13 cellular contexts compared by ENCODE assay signal in the genomic region with DNA sequence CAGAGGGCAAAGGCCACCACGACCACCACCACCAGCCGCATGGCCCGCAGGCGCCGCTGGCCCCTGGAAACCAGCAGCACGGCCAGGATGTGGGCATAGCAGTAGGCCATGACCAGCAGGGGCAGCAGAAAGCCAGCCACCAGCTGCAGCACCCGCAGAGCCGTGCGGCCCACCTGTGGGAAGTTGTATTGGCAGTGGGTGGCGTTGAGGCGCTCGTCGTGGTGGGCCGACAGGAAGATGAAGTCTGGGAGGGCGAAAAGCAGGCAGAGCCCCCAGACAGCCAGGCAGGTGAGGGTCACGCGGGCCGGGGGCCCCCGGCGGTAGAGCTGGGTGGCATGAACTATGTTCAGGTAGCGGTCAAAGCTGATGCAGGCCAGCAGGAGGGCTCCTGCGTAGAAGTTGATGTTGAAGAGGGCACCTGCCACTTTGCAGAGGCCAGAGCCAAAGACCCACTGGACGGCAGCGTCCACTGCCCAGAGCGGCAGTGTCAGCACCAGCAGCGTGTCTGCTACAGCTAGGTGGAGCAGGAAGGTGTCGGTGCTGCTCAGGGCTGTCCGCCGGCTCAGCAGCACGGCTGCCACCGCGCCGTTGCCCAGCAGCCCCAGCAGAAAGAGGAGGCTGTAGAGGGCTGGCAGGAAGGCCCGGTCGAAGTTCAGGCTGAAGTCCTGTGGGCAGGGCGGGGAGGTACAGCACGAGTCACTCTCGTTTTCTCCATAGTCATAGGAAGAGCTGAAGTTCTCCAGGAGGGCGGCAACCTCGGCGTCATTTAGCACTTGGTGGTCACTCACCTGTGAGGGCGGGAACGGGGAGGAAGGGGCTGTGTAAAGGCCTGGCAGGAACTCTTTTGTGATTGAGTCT. TPM values are rescaled to one million over a fixed set of nuclear protein-coding genes. Genes with fewer than 3 reads are reported as not detected.
DNase-seq lines count a peak whose midpoint lies in the region; ATAC-seq lines count a peak whose summit lies in the region.
"Had no signal": no experiment of that assay in that cellular context is flagged by ENCODE, and none has a peak within 500 bp of the region (broad histone marks: within the 10 kb centered on the region; RNA-seq: fewer than 3 reads in every experiment).

No MANE protein-coding gene starts in this region.

- H3K27ac Mint-ChIP-seq in activated T-cell treated with anti-CD3 and anti-CD28 coated beads, Interleukin-2, amount 50 U/mL, for 24 hours = peak overlapping the region; percentile 95

- H3K9me3 Mint-ChIP-seq in activated T-cell treated with anti-CD3 and anti-CD28 coated beads, Interleukin-2, amount 50 U/mL, for 24 hours = no peaks in the 10 kb centered on the region

- peaks cover 66% of the 10 kb centered on the region for H3K4me1 Mint-ChIP-seq in activated T-cell treated with anti-CD3 and anti-CD28 coated beads, Interleukin-2, amount 50 U/mL, for 24 hours (ENCODE audit: low read depth)

- DNase-seq in stimulated activated CD4-positive, alpha-beta T cell treated with anti-CD3 and anti-CD28 coated beads, Interleukin-15, amount 100 ng/mL, for 24 hours = peak; percentile 34
- DNase-seq in stimulated activated CD4-positive, alpha-beta T cell treated with anti-CD3 and anti-CD28 coated beads, Interleukin-2, amount 100 ng/mL, for 48 hours = no peak
- peak; percentile 55 for DNase-seq in activated T-cell treated with anti-CD3 and anti-CD28 coated beads, Interleukin-2, amount 50 U/mL, for 24 hours
- peak; percentile 70 for DNase-seq in left lobe of liver (ENCODE audit: low spot score)
- DNase-seq in OCI-M1 (lab: John Stamatoyannopoulos, UW) = no peak
- DNase-seq in NCI-H526 (lab: John Stamatoyannopoulos, UW) = no peak
- DNase-seq: AML-193, islet precursor cell, NCI-H2081 treated with DMSO at 0.1 percent for 48 hours, trophoblast cell had no signal

- H3K4me3 Mint-ChIP-seq in activated T-cell treated with anti-CD3 and anti-CD28 coated beads, Interleukin-2, amount 50 U/mL, for 24 hours = peak overlapping the region; percentile 86

- H3K27me3 Mint-ChIP-seq in activated T-cell treated with anti-CD3 and anti-CD28 coated beads, Interleukin-2, amount 50 U/mL, for 24 hours = peaks cover 26% of the 10 kb centered on the region

- ATAC-seq in left lobe of liver (peak; percentile 96), GM18861 (IDR thresholded peaks at IDR 0.05; ENCODE audit: unreplicated experiment) (no peak), HG03280 (IDR thresholded peaks at IDR 0.05; ENCODE audit: unreplicated experiment) (no peak)

- peaks cover 60% of the 10 kb centered on the region for H3K36me3 Mint-ChIP-seq in activated T-cell treated with anti-CD3 and anti-CD28 coated beads, Interleukin-2, amount 50 U/mL, for 24 hours (ENCODE audit: low read depth)

RNA-seq across cellular contexts. Expression of a gene that starts 1.4 kb away (rescaled TPM):
- total RNA-seq in left lobe of liver = 0.13 TPM
- total RNA-seq: fibroblast of lung had no signal

RNA-seq across cellular contexts. Expression of a gene that starts 38.7 kb away (rescaled TPM):
- total RNA-seq in left lobe of liver = 0.83 TPM

Comparison
In these comparisons a context has a peak if more than half of its experiments do, and no peak if none do; other contexts are left out.
1. DNase-seq: peak in stimulated activated CD4-positive, alpha-beta T cell treated with anti-CD3 and anti-CD28 coated beads, Interleukin-15, amount 100 ng/mL, for 24 hours (single experiment), activated T-cell treated with anti-CD3 and anti-CD28 coated beads, Interleukin-2, amount 50 U/mL, for 24 hours (single experiment) and left lobe of liver (single experiment); none in stimulated activated CD4-positive, alpha-beta T cell treated with anti-CD3 and anti-CD28 coated beads, Interleukin-2, amount 100 ng/mL, for 48 hours (0 of 2), OCI-M1 (single experiment) and NCI-H526 (0 of 2).